In genomic region chr5:51539232-51539631, GRCh38 we compare ENCODE assay signal across 24 cellular contexts.
DNase-seq lines count a peak whose midpoint lies in the region; ATAC-seq, FAIRE-seq and TF ChIP-seq lines count a peak whose summit lies in the region.
"Had no signal": no experiment of that assay in that cellular context is flagged by ENCODE, and none has a peak within 500 bp of the region (broad histone marks: within the 10 kb centered on the region; RNA-seq: fewer than 3 reads in every experiment).

No MANE protein-coding gene starts in this region.

- TF ChIP-seq RAD21 in GM12878 (IDR thresholded peaks at IDR 0.05; ENCODE audit: insufficient read depth, low read depth, low read length), result no peak

- no peak for TF ChIP-seq POLR2A in GM12878 (IDR thresholded peaks at IDR 0.05; ENCODE audit: low read depth, low read length)

- H4K20me1 ChIP-seq in GM12878 (ENCODE audit: control insufficient read depth, insufficient read depth), result no peaks in the 10 kb centered on the region
- H4K20me1 ChIP-seq: BLaER1 had no signal

- in situ Hi-C loops in GM12878 (cut with MboI), result no loop called here

- H3K4me3 ChIP-seq in HEK293 (ENCODE audit: low read depth, low read length) (no peak overlapping the region), GM12878 (no peak overlapping the region)
- H3K4me3 ChIP-seq: BLaER1 had no signal

- H3K36me3 ChIP-seq in HEK293 (ENCODE audit: control insufficient read depth in 2 of 2, insufficient read depth in 1 of 2, low read length in 2 of 2) (no peaks in the 10 kb centered on the region), GM12878 (ENCODE audit: control insufficient read depth in 2 of 2, insufficient read depth in 2 of 2, low read length in 1 of 2) (no peaks in the 10 kb centered on the region)
- H3K36me3 ChIP-seq: BE2C, BLaER1 had no signal

- RAD21 ChIA-PET in GM12878 (lab: Charles Lee; ENCODE audit: unreplicated experiment), result no interaction called here

- intact Hi-C loops in GM12878 (cut with micrococcal nuclease; ENCODE audit: unreplicated experiment), result no loop called here

- H3K79me2 ChIP-seq in GM12878 (ENCODE audit: control insufficient read depth, insufficient read depth, low read length), result no peaks in the 10 kb centered on the region

- H3K4me1 ChIP-seq in HEK293 (ENCODE audit: control insufficient read depth, insufficient read depth, low read length), result peaks cover 2% of the 10 kb centered on the region; the same call in 1 of the 2 replicates
- H3K4me1 ChIP-seq in GM12878 (ENCODE audit: control insufficient read depth, insufficient read depth, low read length), result no peaks in the 10 kb centered on the region

- ATAC-seq in GM12878, result no peak
- no peak for ATAC-seq in GM21447 (IDR thresholded peaks at IDR 0.05; ENCODE audit: unreplicated experiment)

- POLR2A ChIA-PET in HEK293 (lab: Yijun Ruan, JAX) (no interaction called here), GM12878 (lab: Charles Lee) (no interaction called here)

- H3K27ac ChIP-seq in HEK293 (ENCODE audit: extremely low read depth, low read depth, low read length) (no peak overlapping the region), GM12878 (ENCODE audit: control insufficient read depth, insufficient read depth) (no peak overlapping the region)
- H3K27ac ChIP-seq: BLaER1 had no signal

- 71% methylated on average over 2 of the region's 2 CpGs for WGBS in GM12878 (ENCODE audit: insufficient coverage, insufficient replicate concordance, low lambda C conversion rate, missing lambda C conversion rate)

- DNase-seq in GM12878 (ENCODE audit: low read depth, low spot score) (no peak), frontal cortex (ENCODE audit: low spot score in 2 of 2) (no peak)
- no peak for DNase-seq in activated CD4-positive, alpha-beta T cell treated with anti-CD3 and anti-CD28 coated beads for 4 hours
- DNase-seq: 8988T; ACHN; BE2C; C1 segment of cervical spinal cord; CD4-positive, alpha-beta memory T cell; CD4-positive, CD25-positive, alpha-beta regulatory T cell; CD8-positive, alpha-beta memory T cell; COR-L47; DMS 273 treated with DMSO at 0.1 percent for 48 hours; DMS153; DMS53; DMS79; DND-41; EL; GDM1 had no signal

- TF ChIP-seq CTCF in HEK293 (tag by site-specific recombination; IDR thresholded peaks at IDR 0.05), result no peak
- no peak for TF ChIP-seq CTCF in GM12878 (IDR thresholded peaks at IDR 0.05 in 2 of 3, conservative IDR thresholded peaks at IDR 0.05 in 1 of 3; ENCODE audit: control insufficient read depth in 2 of 3, extremely low read depth in 1 of 3, insufficient read depth in 1 of 3, low read depth in 3 of 3, low read length in 3 of 3)

- SMC1A ChIA-PET in GM12878 (lab: Charles Lee; ENCODE audit: uncharacterized antibody, unreplicated experiment), result no interaction called here

- BruUV-seq in GM12878 (replicated peaks; lab: Mats Ljungman, UMichigan), result no TSS peak

- CTCF ChIA-PET in HEK293 (lab: Yijun Ruan, JAX) (interaction anchor here (0.7 kb wide), 1 partner anchor 8 kb away, joined by 3 read pairs; no protein-coding TSS in a partner anchor), GM12878 (lab: Yijun Ruan, JAX) (no interaction called here)

- H3K4me2 ChIP-seq in GM12878 (ENCODE audit: control insufficient read depth, insufficient read depth), result no peak overlapping the region
- H3K4me2 ChIP-seq: BLaER1 had no signal

- TF ChIP-seq EP300 in GM12878 (IDR thresholded peaks at IDR 0.05; ENCODE audit: borderline replicate concordance in 1 of 2, control insufficient read depth in 1 of 2, low read depth in 2 of 2, low read length in 2 of 2), result no peak

- no peak overlapping the region for H2AFZ ChIP-seq in GM12878 (ENCODE audit: control insufficient read depth, low read depth, low read length)

- H3K9me3 ChIP-seq in HEK293 (ENCODE audit: control insufficient read depth, insufficient read depth, low read depth, low read length) (no peaks in the 10 kb centered on the region), GM12878 (replicated peaks; ENCODE audit: control insufficient read depth, insufficient read depth, low read length) (no peaks in the 10 kb centered on the region)
- H3K9me3 ChIP-seq: BE2C, BLaER1 had no signal

- no peak overlapping the region for H3K9ac ChIP-seq in GM12878 (ENCODE audit: control insufficient read depth, insufficient read depth, low read length)
- H3K9ac ChIP-seq: BLaER1 had no signal

- no peaks in the 10 kb centered on the region for H3K27me3 ChIP-seq in GM12878 (replicated peaks in 1 of 2; ENCODE audit: control insufficient read depth in 2 of 2, insufficient read depth in 2 of 2, low read length in 1 of 2)
- H3K27me3 ChIP-seq: BE2C, BLaER1 had no signal

- no peak for FAIRE-seq in GM12878 (lab: Jason Lieb, UNC)
- FAIRE-seq in frontal cortex (lab: Jason Lieb, UNC), result peak; percentile 23
- FAIRE-seq: A204.1, GM12891, GM19239 had no signal

TF ChIP-seq in HEK293, 187 proteins besides CTCF, POLR2A, EP300 and RAD21:
- no peak for TF ChIP-seq ZNF596 (tag by site-specific recombination; IDR thresholded peaks at IDR 0.05)
- TF ChIP-seq, protein P1, sequence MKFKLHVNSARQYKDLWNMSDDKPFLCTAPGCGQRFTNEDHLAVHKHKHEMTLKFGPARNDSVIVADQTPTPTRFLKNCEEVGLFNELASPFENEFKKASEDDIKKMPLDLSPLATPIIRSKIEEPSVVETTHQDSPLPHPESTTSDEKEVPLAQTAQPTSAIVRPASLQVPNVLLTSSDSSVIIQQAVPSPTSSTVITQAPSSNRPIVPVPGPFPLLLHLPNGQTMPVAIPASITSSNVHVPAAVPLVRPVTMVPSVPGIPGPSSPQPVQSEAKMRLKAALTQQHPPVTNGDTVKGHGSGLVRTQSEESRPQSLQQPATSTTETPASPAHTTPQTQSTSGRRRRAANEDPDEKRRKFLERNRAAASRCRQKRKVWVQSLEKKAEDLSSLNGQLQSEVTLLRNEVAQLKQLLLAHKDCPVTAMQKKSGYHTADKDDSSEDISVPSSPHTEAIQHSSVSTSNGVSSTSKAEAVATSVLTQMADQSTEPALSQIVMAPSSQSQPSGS (tag by site-specific recombination; IDR thresholded peaks at IDR 0.05; ENCODE audit: low read depth), result peak; percentile 83
- no peak for TF ChIP-seq ZSCAN23 (tag by site-specific recombination; IDR thresholded peaks at IDR 0.05)

TF ChIP-seq in GM12878, 131 proteins besides CTCF, POLR2A, EP300 and RAD21:
- TF ChIP-seq ATF7 (IDR thresholded peaks at IDR 0.05; ENCODE audit: low read depth) (peak; percentile 69), ASH2L (IDR thresholded peaks at IDR 0.05; ENCODE audit: borderline replicate concordance, low read depth) (no peak)
